8 cellular contexts compared by ENCODE assay signal in genomic region chr19:4472174-4472974, GRCh38. TPM values are rescaled to one million over a fixed set of nuclear protein-coding genes. Genes with fewer than 3 reads are reported as not detected.
A peak's percentile ranks its signal among the peaks of the same experiment; 100 is the strongest.
DNase-seq lines count a peak whose midpoint lies in the region; ATAC-seq and TF ChIP-seq lines count a peak whose summit lies in the region.

Gene HDGFL2, plus strand, starts transcription at chr19:4472297. Its CDS starts 54 bp downstream, at chr19:4472351.

- H3K27ac Mint-ChIP-seq in T-cell, result no peak within 1 kb of the TSS
- H3K27ac Mint-ChIP-seq in nephron progenitor cell, result peak within 1 kb of the TSS; percentile 79

- H3K36me3 Mint-ChIP-seq in T-cell (peaks cover 8% of the 10 kb centered on the region), nephron progenitor cell (ENCODE audit: low read depth) (peaks cover 12% of the 10 kb centered on the region)

- peak; percentile 93 for DNase-seq in stimulated activated CD4-positive, alpha-beta T cell treated with anti-CD3 and anti-CD28 coated beads, Interleukin-12 subunit alpha, Interleukin-12 subunit beta, amount 100 ng/mL, for 4 hours
- DNase-seq in stimulated activated CD4-positive, alpha-beta T cell treated with anti-CD3 and anti-CD28 coated beads, Interleukin-15, amount 100 ng/mL, for 24 hours, result no peak
- DNase-seq in T-cell (peak in 4 of 34 experiments; percentile 85 to 97 (median 95)), epithelial cell of proximal tubule (ENCODE audit: low read depth) (no peak), nephron progenitor cell (peak; percentile 97), NCI-H446 treated with DMSO at 0.1 percent for 48 hours (lab: John Stamatoyannopoulos, UW) (no peak), NK-92 (lab: John Stamatoyannopoulos, UW; ENCODE audit: unreplicated experiment) (no peak)

- TF ChIP-seq CTCF in epithelial cell of proximal tubule (conservative IDR thresholded peaks at IDR 0.05; ENCODE audit: low read depth, low read length), result no peak
- TF ChIP-seq CTCF in nephron progenitor cell (IDR thresholded peaks at IDR 0.05), result no peak

- H3K4me1 Mint-ChIP-seq in T-cell, result peaks cover 23 to 25% (median 24%) of the 10 kb centered on the region in 3 donors
- peaks cover 21% of the 10 kb centered on the region for H3K4me1 Mint-ChIP-seq in nephron progenitor cell

- POLR2A ChIA-PET in T-cell (lab: Charles Lee), result interaction anchor here in 1 of 2 donors (0.9 to 1.3 kb wide), 3 partner anchors 70 to 226 kb away, joined by 3 to 5 read pairs (median 4); partner anchors contain the start of genes CHAF1A, SH3GL1 and YJU2

- H3K4me3 Mint-ChIP-seq in T-cell (peak within 1 kb of the TSS in 2 of 3 donors; percentile 73 to 76), nephron progenitor cell (peak within 1 kb of the TSS; percentile 92)

- H3K4me3 ChIP-seq in epithelial cell of proximal tubule (ENCODE audit: low read depth, low read length), result peak within 1 kb of the TSS; percentile 81

- ATAC-seq in T-cell (replicated peaks in 1 of 4), result no peak
- ATAC-seq in HG02884 (IDR thresholded peaks at IDR 0.05; ENCODE audit: unreplicated experiment), result no peak

- H3K27me3 Mint-ChIP-seq in T-cell (no peaks in the 10 kb centered on the region), nephron progenitor cell (ENCODE audit: low read depth, poor library complexity) (peaks cover 3% of the 10 kb centered on the region)

- H3K9me3 Mint-ChIP-seq in T-cell (no peaks in the 10 kb centered on the region), nephron progenitor cell (peaks cover 3% of the 10 kb centered on the region)

- CTCF ChIA-PET in T-cell (lab: Charles Lee), result interaction anchor here in 1 of 2 donors (1.0 to 1.9 kb wide), 7 partner anchors 14 to 319 kb away, joined by 3 to 13 read pairs (median 6); partner anchors contain the start of genes FEM1A, MPND and SH3GL1

RNA-seq across cellular contexts. Expression of gene HDGFL2, which starts in this region (rescaled TPM):
- total RNA-seq in T-cell (10 to 100 TPM; 24.9 to 41.8 (median 39.4) TPM), epithelial cell of proximal tubule (91.8 and 93.8 TPM in 2 replicates)

Comparison
In these comparisons a context has a peak if more than half of its experiments do, and no peak if none do; other contexts are left out.
1. DNase-seq: peak in stimulated activated CD4-positive, alpha-beta T cell treated with anti-CD3 and anti-CD28 coated beads, Interleukin-12 subunit alpha, Interleukin-12 subunit beta, amount 100 ng/mL, for 4 hours (single experiment) and nephron progenitor cell (single experiment); none in stimulated activated CD4-positive, alpha-beta T cell treated with anti-CD3 and anti-CD28 coated beads, Interleukin-15, amount 100 ng/mL, for 24 hours (single experiment), epithelial cell of proximal tubule (single experiment), NCI-H446 treated with DMSO at 0.1 percent for 48 hours (single experiment) and NK-92 (single experiment).